ENCODE assay signal across 13 cellular contexts in the genomic region with DNA sequence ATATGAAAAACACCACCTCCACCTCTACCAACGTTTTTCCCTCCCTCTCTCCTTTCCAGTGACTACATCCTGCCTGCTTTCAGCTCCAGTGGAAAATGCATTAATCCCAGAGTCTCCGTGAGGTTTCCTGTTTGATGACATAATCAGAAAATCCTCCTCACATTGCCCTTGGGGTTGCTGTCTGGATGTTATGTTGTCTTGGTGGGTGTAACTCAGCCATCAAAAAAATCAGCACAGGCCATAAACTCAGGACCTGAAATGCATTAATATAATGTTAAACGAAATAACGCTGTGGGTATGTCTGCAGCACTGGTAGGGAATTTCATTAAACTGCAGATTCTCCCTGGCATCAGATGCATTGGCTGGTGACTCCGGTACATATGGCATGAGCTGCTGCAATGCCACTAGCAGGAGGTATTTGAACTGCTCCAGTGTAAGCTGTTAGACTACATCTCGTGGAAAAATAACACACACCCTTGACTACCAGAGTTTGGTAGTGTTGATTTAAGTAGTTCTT.
A peak's percentile ranks its signal among the peaks of the same experiment; 100 is the strongest.
DNase-seq lines count a peak whose midpoint lies in the region; ATAC-seq and TF ChIP-seq lines count a peak whose summit lies in the region.
"Had no signal": no experiment of that assay in that cellular context is flagged by ENCODE, and none has a peak within 500 bp of the region (broad histone marks: within the 10 kb centered on the region; RNA-seq: fewer than 3 reads in every experiment).

No MANE protein-coding gene starts in this region.

- H3K27ac Mint-ChIP-seq in brain (peak overlapping the region; percentile 30 to 95 (median 84)), GM23338 (no peak overlapping the region)
- H3K27ac Mint-ChIP-seq: T-helper 17 cell had no signal

- no peaks in the 10 kb centered on the region for H3K9me3 Mint-ChIP-seq in brain
- no peaks in the 10 kb centered on the region for H3K9me3 Mint-ChIP-seq in GM23338

- H3F3A ChIP-seq in GM23338 (replicated peaks; ENCODE audit: low read depth) = no peaks in the 10 kb centered on the region

- H3K27me3 Mint-ChIP-seq in brain = no peaks in the 10 kb centered on the region
- H3K27me3 Mint-ChIP-seq in GM23338 (ENCODE audit: insufficient read depth, low read depth, poor library complexity) = peaks cover 2% of the 10 kb centered on the region

- H3K27ac ChIP-seq in mesodermal cell (ENCODE audit: low read depth, low read length, severe bottlenecking) (peak overlapping the region; percentile 89), GM23338 (ENCODE audit: low read depth) (no peak overlapping the region), substantia nigra (ENCODE audit: low read depth, low read length, poor library complexity, severe bottlenecking) (no peak overlapping the region)
- H3K27ac ChIP-seq: testis had no signal

- H3K4me3 ChIP-seq in BE2C (ENCODE audit: low read depth, low read length) (0 out of 2 replicates have a peak overlapping the region, but pooled peaks have one; percentile 6), mesodermal cell (ENCODE audit: extremely low read depth, insufficient read depth, low read length, poor library complexity, severe bottlenecking) (no peak overlapping the region), GM23338 (no peak overlapping the region)
- H3K4me3 ChIP-seq: testis had no signal

- H3K4me3 Mint-ChIP-seq in brain (peak overlapping the region in 3 of 5 experiments; percentile 9 to 63 (median 46)), GM23338 (no peak overlapping the region)
- H3K4me3 Mint-ChIP-seq: T-helper 17 cell had no signal

- H3K4me2 ChIP-seq in GM23338 = no peak overlapping the region

- WGBS in mesodermal cell (ENCODE audit: insufficient coverage in 2 of 2), 2 experiments = 85 to 97% methylated on average over 3 to 4 of the region's 6 CpGs

- TF ChIP-seq CTCF in BE2C (IDR thresholded peaks at IDR 0.05; ENCODE audit: low read depth, low read length) = no peak
- no peak for TF ChIP-seq CTCF in brain (conservative IDR thresholded peaks at IDR 0.05)
- TF ChIP-seq CTCF in GM23338 (conservative IDR thresholded peaks at IDR 0.05; ENCODE audit: low read depth in 2 of 2) = no peak

- no peaks in the 10 kb centered on the region for H3K9me3 ChIP-seq in BE2C
- no peaks in the 10 kb centered on the region for H3K9me3 ChIP-seq in mesodermal cell (ENCODE audit: control insufficient read depth, low read length)
- H3K9me3 ChIP-seq: testis had no signal

- H3K36me3 Mint-ChIP-seq in brain (no peaks in the 10 kb centered on the region), GM23338 (ENCODE audit: low read depth) (no peaks in the 10 kb centered on the region; the same call in 2 of the 3 replicates)

- H3K4me1 ChIP-seq in BE2C (peaks cover 25% of the 10 kb centered on the region), mesodermal cell (ENCODE audit: control insufficient read depth, insufficient read depth, low read length, poor library complexity, severe bottlenecking) (peaks cover 53% of the 10 kb centered on the region), GM23338 (ENCODE audit: insufficient read depth) (peaks cover 6% of the 10 kb centered on the region; the same call in 1 of the 2 replicates)
- H3K4me1 ChIP-seq: testis had no signal

- no peaks in the 10 kb centered on the region for H3K9me2 ChIP-seq in GM23338 (ENCODE audit: insufficient read depth)

- no peak overlapping the region for H2AFZ ChIP-seq in GM23338

- no peaks in the 10 kb centered on the region for H3K27me3 ChIP-seq in BE2C
- no peaks in the 10 kb centered on the region for H3K27me3 ChIP-seq in GM23338 (ENCODE audit: insufficient read depth)
- H3K27me3 ChIP-seq: testis had no signal

- ATAC-seq in GM23338 = no peak
- ATAC-seq in HG02870 (IDR thresholded peaks at IDR 0.05; ENCODE audit: unreplicated experiment) = no peak
- ATAC-seq: left colon, T-helper 17 cell had no signal

- H3K4me1 Mint-ChIP-seq in brain (peaks cover 78% of the 10 kb centered on the region), GM23338 (peaks cover 16% of the 10 kb centered on the region)
- H3K4me1 Mint-ChIP-seq: T-helper 17 cell had no signal

- peak; percentile 61 for DNase-seq in BE2C
- DNase-seq in HS-5 (ENCODE audit: low read depth) = peak; percentile 15
- no peak for DNase-seq in GM23338 (ENCODE audit: low spot score)
- no peak for DNase-seq in substantia nigra (lab: John Stamatoyannopoulos, UW)
- DNase-seq in foreskin melanocyte = no peak
- DNase-seq: effector memory CD4-positive, alpha-beta T cell; left colon; NCI-H146; T-helper 17 cell; testis had no signal

- peaks cover 4% of the 10 kb centered on the region; the same call in 1 of the 2 replicates for H3K79me2 ChIP-seq in GM23338 (replicated peaks; ENCODE audit: insufficient read depth)

- no peaks in the 10 kb centered on the region for H3K36me3 ChIP-seq in BE2C
- H3K36me3 ChIP-seq in mesodermal cell (ENCODE audit: control insufficient read depth, insufficient read depth, low read length) = no peaks in the 10 kb centered on the region
- no peaks in the 10 kb centered on the region for H3K36me3 ChIP-seq in GM23338 (ENCODE audit: insufficient read depth)

- no peaks in the 10 kb centered on the region for H4K20me1 ChIP-seq in GM23338 (replicated peaks; ENCODE audit: insufficient read depth)

TF ChIP-seq in GM23338, 12 proteins besides CTCF, POLR2A, EP300 and RAD21:
- TF ChIP-seq, protein P1, sequence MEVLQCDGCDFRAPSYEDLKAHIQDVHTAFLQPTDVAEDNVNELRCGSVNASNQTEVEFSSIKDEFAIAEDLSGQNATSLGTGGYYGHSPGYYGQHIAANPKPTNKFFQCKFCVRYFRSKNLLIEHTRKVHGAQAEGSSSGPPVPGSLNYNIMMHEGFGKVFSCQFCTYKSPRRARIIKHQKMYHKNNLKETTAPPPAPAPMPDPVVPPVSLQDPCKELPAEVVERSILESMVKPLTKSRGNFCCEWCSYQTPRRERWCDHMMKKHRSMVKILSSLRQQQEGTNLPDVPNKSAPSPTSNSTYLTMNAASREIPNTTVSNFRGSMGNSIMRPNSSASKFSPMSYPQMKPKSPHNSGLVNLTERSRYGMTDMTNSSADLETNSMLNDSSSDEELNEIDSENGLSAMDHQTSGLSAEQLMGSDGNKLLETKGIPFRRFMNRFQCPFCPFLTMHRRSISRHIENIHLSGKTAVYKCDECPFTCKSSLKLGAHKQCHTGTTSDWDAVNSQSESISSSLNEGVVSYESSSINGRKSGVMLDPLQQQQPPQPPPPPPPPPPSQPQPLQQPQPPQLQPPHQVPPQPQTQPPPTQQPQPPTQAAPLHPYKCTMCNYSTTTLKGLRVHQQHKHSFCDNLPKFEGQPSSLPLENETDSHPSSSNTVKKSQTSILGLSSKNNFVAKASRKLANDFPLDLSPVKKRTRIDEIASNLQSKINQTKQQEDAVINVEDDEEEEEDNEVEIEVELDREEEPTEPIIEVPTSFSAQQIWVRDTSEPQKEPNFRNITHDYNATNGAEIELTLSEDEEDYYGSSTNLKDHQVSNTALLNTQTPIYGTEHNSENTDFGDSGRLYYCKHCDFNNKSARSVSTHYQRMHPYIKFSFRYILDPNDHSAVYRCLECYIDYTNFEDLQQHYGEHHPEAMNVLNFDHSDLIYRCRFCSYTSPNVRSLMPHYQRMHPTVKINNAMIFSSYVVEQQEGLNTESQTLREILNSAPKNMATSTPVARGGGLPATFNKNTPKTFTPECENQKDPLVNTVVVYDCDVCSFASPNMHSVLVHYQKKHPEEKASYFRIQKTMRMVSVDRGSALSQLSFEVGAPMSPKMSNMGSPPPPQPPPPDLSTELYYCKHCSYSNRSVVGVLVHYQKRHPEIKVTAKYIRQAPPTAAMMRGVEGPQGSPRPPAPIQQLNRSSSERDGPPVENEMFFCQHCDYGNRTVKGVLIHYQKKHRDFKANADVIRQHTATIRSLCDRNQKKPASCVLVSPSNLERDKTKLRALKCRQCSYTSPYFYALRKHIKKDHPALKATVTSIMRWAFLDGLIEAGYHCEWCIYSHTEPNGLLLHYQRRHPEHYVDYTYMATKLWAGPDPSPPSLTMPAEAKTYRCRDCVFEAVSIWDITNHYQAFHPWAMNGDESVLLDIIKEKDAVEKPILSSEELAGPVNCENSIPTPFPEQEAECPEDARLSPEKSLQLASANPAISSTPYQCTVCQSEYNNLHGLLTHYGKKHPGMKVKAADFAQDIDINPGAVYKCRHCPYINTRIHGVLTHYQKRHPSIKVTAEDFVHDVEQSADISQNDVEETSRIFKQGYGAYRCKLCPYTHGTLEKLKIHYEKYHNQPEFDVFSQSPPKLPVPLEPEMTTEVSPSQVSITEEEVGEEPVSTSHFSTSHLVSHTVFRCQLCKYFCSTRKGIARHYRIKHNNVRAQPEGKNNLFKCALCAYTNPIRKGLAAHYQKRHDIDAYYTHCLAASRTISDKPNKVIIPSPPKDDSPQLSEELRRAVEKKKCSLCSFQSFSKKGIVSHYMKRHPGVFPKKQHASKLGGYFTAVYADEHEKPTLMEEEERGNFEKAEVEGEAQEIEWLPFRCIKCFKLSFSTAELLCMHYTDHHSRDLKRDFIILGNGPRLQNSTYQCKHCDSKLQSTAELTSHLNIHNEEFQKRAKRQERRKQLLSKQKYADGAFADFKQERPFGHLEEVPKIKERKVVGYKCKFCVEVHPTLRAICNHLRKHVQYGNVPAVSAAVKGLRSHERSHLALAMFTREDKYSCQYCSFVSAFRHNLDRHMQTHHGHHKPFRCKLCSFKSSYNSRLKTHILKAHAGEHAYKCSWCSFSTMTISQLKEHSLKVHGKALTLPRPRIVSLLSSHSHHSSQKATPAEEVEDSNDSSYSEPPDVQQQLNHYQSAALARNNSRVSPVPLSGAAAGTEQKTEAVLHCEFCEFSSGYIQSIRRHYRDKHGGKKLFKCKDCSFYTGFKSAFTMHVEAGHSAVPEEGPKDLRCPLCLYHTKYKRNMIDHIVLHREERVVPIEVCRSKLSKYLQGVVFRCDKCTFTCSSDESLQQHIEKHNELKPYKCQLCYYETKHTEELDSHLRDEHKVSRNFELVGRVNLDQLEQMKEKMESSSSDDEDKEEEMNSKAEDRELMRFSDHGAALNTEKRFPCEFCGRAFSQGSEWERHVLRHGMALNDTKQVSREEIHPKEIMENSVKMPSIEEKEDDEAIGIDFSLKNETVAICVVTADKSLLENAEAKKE (CRISPR knock-in tag; IDR thresholded peaks at IDR 0.05) = no peak
- TF ChIP-seq JUNB (IDR thresholded peaks at IDR 0.05; ENCODE audit: unreplicated experiment) = no peak
- no peak for TF ChIP-seq EZH2 (IDR thresholded peaks at IDR 0.05; ENCODE audit: low read depth, unreplicated experiment)
- TF ChIP-seq CREB1 (CRISPR knock-in tag; IDR thresholded peaks at IDR 0.05; ENCODE audit: low read depth) = no peak
- no peak for TF ChIP-seq NANOG (IDR thresholded peaks at IDR 0.05; ENCODE audit: borderline replicate concordance)
- no peak for TF ChIP-seq ZNF331 (CRISPR knock-in tag; IDR thresholded peaks at IDR 0.05; ENCODE audit: low read depth)

Comparison
In these comparisons a context has a peak if more than half of its experiments do, and no peak if none do; other contexts are left out.
1. DNase-seq: peak in BE2C (single experiment) and HS-5 (single experiment); none in GM23338 (single experiment), substantia nigra (0 of 49) and foreskin melanocyte (single experiment).